11 cellular contexts compared by ENCODE assay signal in genomic region chr13:49066856-49067255, GRCh38.
"Had no signal": no experiment of that assay in that cellular context is flagged by ENCODE, and none has a peak within 500 bp of the region (broad histone marks: within the 10 kb centered on the region; RNA-seq: fewer than 3 reads in every experiment).

No MANE protein-coding gene starts in this region.

- H3K4me3 ChIP-seq: GM23248, GM23338, HAP-1 had no signal

- H3K4me1 ChIP-seq: HAP-1 had no signal

- FAIRE-seq: H1, H54 had no signal

- DNase-seq: GM23248, GOT3, H7, H9, HCEC 1CT, HFFc6 had no signal

- H3K27ac ChIP-seq: GM23248 had no signal

- ATAC-seq: GM23338, HCT116 had no signal

- H3K9me3 ChIP-seq: HAP-1 had no signal

- H3K36me3 ChIP-seq: HAP-1 had no signal
